Comparison of ENCODE assay signal across 10 cellular contexts in the genomic region with DNA sequence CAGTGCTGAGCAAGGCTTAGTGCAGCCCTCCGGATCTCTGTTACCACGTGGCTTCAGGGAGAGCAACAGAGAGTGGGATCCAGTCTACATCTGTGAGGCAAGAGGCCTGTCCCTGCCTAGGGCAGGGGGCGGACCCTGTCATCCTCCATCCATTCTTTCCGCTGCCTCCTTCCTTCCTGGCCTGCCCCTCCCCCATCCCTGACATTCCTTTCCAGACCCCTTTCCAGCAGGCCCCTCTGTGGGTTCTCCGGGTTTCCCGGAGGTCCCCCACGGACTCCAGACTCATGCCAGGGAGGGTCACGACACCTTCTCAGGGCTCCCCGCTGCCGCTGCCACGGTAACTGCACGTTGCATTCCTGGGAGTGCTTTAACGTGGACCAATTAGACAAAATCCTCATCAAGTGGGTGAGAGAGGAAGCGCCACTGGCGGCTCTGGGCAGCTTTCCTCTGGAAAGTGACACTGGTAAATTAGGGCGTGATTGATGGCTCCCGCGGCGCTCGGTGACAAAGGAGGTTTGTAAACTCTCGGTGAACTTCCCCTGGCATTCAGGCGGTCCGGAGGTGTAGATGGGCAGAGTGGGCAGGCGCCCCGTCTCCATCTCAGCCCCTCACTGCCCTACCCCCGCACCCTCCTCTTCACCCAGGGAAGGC. TPM values are rescaled to one million over a fixed set of nuclear protein-coding genes. Genes with fewer than 3 reads are reported as not detected.
DNase-seq lines count a peak whose midpoint lies in the region; ATAC-seq and TF ChIP-seq lines count a peak whose summit lies in the region.
"Had no signal": no experiment of that assay in that cellular context is flagged by ENCODE, and none has a peak within 500 bp of the region (broad histone marks: within the 10 kb centered on the region; RNA-seq: fewer than 3 reads in every experiment).

No MANE protein-coding gene starts in this region.

- H3K9me3 ChIP-seq in breast epithelium: no peaks in the 10 kb centered on the region
- no peaks in the 10 kb centered on the region for H3K9me3 ChIP-seq in mammary epithelial cell (replicated peaks; ENCODE audit: insufficient read depth, low read length)
- no peaks in the 10 kb centered on the region for H3K9me3 ChIP-seq in iPS-15b (ENCODE audit: control insufficient read depth, insufficient read depth, low read length)

- H3K4me1 ChIP-seq in breast epithelium (peaks cover 3 to 5% of the 10 kb centered on the region in 2 donors), mammary epithelial cell (ENCODE audit: insufficient read depth, low read length) (no peaks in the 10 kb centered on the region), iPS-15b (ENCODE audit: control insufficient read depth, insufficient read depth, low read length) (peaks cover 16% of the 10 kb centered on the region)

- no peaks in the 10 kb centered on the region for H4K20me1 ChIP-seq in mammary epithelial cell (ENCODE audit: insufficient read depth, low read length)

- dilution Hi-C loops in mammary epithelial cell (cut with HindIII; ENCODE audit: low sequenced_read_pairs): no loop called here

- TF ChIP-seq CTCF in breast epithelium (IDR thresholded peaks at IDR 0.05) (no peak), mammary epithelial cell (conservative IDR thresholded peaks at IDR 0.05 in 1 of 2, IDR thresholded peaks at IDR 0.05 in 1 of 2; ENCODE audit: extremely low read depth in 1 of 2, insufficient read depth in 1 of 2, low read depth in 1 of 2, low read length in 2 of 2) (no peak)

- no peak for ATAC-seq in HG02852 (IDR thresholded peaks at IDR 0.05; ENCODE audit: unreplicated experiment)

- intact Hi-C loops in breast epithelium (cut with DNase I; ENCODE audit: low total_unique reads): no loop called here
- intact Hi-C loops in mammary epithelial cell (cut with micrococcal nuclease): no loop called here

- H3K9ac ChIP-seq in mammary epithelial cell (ENCODE audit: insufficient read depth, low read length) (no peak overlapping the region), iPS-15b (ENCODE audit: low read depth, low read length) (no peak overlapping the region)

- in situ Hi-C loops in mammary epithelial cell (cut with MboI; ENCODE audit: low sequenced_read_pairs in 2 of 2): no loop called here

- H2AFZ ChIP-seq in mammary epithelial cell (ENCODE audit: low read depth, low read length): no peak overlapping the region

- H3K27ac ChIP-seq in breast epithelium: no peak overlapping the region
- H3K27ac ChIP-seq in mammary epithelial cell (ENCODE audit: insufficient read depth, low read depth, low read length): no peak overlapping the region

- CTCF ChIA-PET in mammary epithelial cell (lab: Charles Lee; ENCODE audit: low non-redundant PET): no interaction called here

- no peak overlapping the region for H3K4me2 ChIP-seq in mammary epithelial cell (ENCODE audit: insufficient read depth, low read depth, low read length)

- no peaks in the 10 kb centered on the region for H3K79me2 ChIP-seq in mammary epithelial cell (ENCODE audit: insufficient read depth, low read length)

- no peak for DNase-seq in breast epithelium (ENCODE audit: low spot score in 2 of 2)
- no peak for DNase-seq in mammary epithelial cell
- peak; percentile 35 for DNase-seq in NOMO-1 treated with dmso at 0.1 percent for 144 hours (lab: John Stamatoyannopoulos, UW; ENCODE audit: unreplicated experiment)
- DNase-seq in DMS 273 treated with DMSO at 0.1 percent for 48 hours (lab: John Stamatoyannopoulos, UW): no peak
- DNase-seq in SKM-1 (lab: John Stamatoyannopoulos, UW; ENCODE audit: unreplicated experiment): no peak
- no peak for DNase-seq in KG1 (lab: John Stamatoyannopoulos, UW)
- DNase-seq: activated naive CD4-positive, alpha-beta T cell treated with anti-CD3 and anti-CD28 coated beads, Interleukin-2, amount 10 ng/mL, durations not matched to agents 7 days and 5 days; NCI-H1930 had no signal

- H3K4me3 ChIP-seq in breast epithelium: peak overlapping the region in 2 of 3 donors; percentile 11 to 31
- H3K4me3 ChIP-seq in mammary epithelial cell (replicated peaks in 1 of 3; ENCODE audit: insufficient read depth in 1 of 3, low read depth in 2 of 3, low read length in 3 of 3): no peak overlapping the region
- peak overlapping the region; percentile 51 for H3K4me3 ChIP-seq in iPS-15b (ENCODE audit: low read depth, low read length)

- H3K36me3 ChIP-seq in breast epithelium (no peaks in the 10 kb centered on the region), mammary epithelial cell (ENCODE audit: insufficient read depth, low read length) (no peaks in the 10 kb centered on the region), iPS-15b (ENCODE audit: control insufficient read depth, insufficient read depth, low read length) (no peaks in the 10 kb centered on the region)

- WGBS in mammary epithelial cell (ENCODE audit: low coverage, missing lambda C conversion rate): 43% methylated on average over 13 of the region's 26 CpGs

- BruUV-seq in mammary epithelial cell (replicated peaks; lab: Mats Ljungman, UMichigan): no TSS peak

- no peak for TF ChIP-seq POLR2A in breast epithelium (IDR thresholded peaks at IDR 0.05)

- H3K27me3 ChIP-seq in breast epithelium: no peaks in the 10 kb centered on the region
- H3K27me3 ChIP-seq in mammary epithelial cell (ENCODE audit: insufficient read depth, low read length): peaks cover 36% of the 10 kb centered on the region
- H3K27me3 ChIP-seq in iPS-15b (ENCODE audit: control insufficient read depth, insufficient read depth, low read length): peaks cover 55% of the 10 kb centered on the region

RNA-seq across cellular contexts. Expression of a gene that starts 11.4 kb away (rescaled TPM):
- total RNA-seq in breast epithelium (100 to 1,000 TPM in 1 of 3 donors, 10 to 100 TPM in 2; 20.8 to 167 (median 46.2) TPM), mammary epithelial cell (not detected)
- polyA plus RNA-seq in mammary epithelial cell: not detected
- not detected for polyA minus RNA-seq in mammary epithelial cell

Comparison
In these comparisons a context has a peak if more than half of its experiments do, and no peak if none do; other contexts are left out.
1. H3K4me3 ChIP-seq: peak in breast epithelium (2 of 3) and iPS-15b (single experiment); none in mammary epithelial cell (0 of 3).
2. RNA of a gene that starts 11.4 kb away (total RNA-seq): 20.8 to 167 TPM in breast epithelium; not detected in mammary epithelial cell; every median in the first group is over 10 times any median in the second.